36 cellular contexts compared by ENCODE assay signal in the genomic region with DNA sequence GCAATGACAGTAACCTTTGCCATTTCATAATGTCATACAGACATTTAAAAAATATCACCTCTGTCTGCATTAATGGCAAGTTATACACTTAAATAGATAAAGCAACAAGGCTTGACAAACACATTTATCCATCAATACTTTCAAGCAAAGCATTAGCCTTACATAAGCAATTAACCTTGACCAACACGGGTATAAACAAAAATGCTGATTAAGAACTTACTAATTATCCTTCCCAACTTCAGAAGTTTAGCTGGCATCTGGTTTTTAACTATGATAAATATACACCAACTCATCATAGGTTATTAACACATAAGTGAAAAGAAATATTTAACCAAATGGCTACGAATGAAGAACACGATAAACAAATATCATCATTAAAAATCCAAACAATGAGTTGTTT.
"Had no signal": no experiment of that assay in that cellular context is flagged by ENCODE, and none has a peak within 500 bp of the region (broad histone marks: within the 10 kb centered on the region; RNA-seq: fewer than 3 reads in every experiment).

No MANE protein-coding gene starts in this region.

- FAIRE-seq: endothelial cell of umbilical vein had no signal

- H3K9me3 ChIP-seq: adrenal gland, ascending aorta, breast epithelium, colonic mucosa, esophagus squamous epithelium, gastroesophageal sphincter had no signal

- H3K27me3 Mint-ChIP-seq: activated CD4-positive, alpha-beta memory T cell treated with anti-CD3 and anti-CD28 coated beads for 36 hours; activated CD4-positive, alpha-beta T cell treated with anti-CD3 and anti-CD28 coated beads for 36 hours; activated CD4-positive, alpha-beta T cell treated with anti-CD3 and anti-CD28 coated beads, Interleukin-2, amount 10 ng/mL, durations not matched to agents 24 days and 14 days; activated CD8-positive, alpha-beta memory T cell treated with anti-CD3 and anti-CD28 coated beads, Interleukin-2, amount 10 ng/mL, durations not matched to agents 7 days and 5 days; activated naive CD4-positive, alpha-beta T cell treated with anti-CD3 and anti-CD28 coated beads, Interleukin-2, amount 50 U/mL, for 24 hours; activated naive CD8-positive, alpha-beta T cell treated with anti-CD3 and anti-CD28 coated beads for 36 hours; activated naive CD8-positive, alpha-beta T cell treated with anti-CD3 and anti-CD28 coated beads, Interleukin-2, amount 50 U/mL, for 24 hours; brain; T-helper 17 cell had no signal

- H3K27ac Mint-ChIP-seq: activated CD4-positive, alpha-beta memory T cell treated with anti-CD3 and anti-CD28 coated beads for 36 hours; activated CD4-positive, alpha-beta T cell treated with anti-CD3 and anti-CD28 coated beads for 36 hours; activated CD4-positive, alpha-beta T cell treated with anti-CD3 and anti-CD28 coated beads, Interleukin-2, amount 10 ng/mL, durations not matched to agents 24 days and 14 days; activated CD8-positive, alpha-beta memory T cell treated with anti-CD3 and anti-CD28 coated beads, Interleukin-2, amount 10 ng/mL, durations not matched to agents 7 days and 5 days; activated CD8-positive, alpha-beta T cell treated with anti-CD3 and anti-CD28 coated beads, Interleukin-2, amount 10 ng/mL, durations not matched to agents 7 days and 5 days; activated naive CD4-positive, alpha-beta T cell treated with anti-CD3 and anti-CD28 coated beads for 36 hours; activated naive CD4-positive, alpha-beta T cell treated with anti-CD3 and anti-CD28 coated beads, Interleukin-2, amount 50 U/mL, for 24 hours; activated naive CD8-positive, alpha-beta T cell treated with anti-CD3 and anti-CD28 coated beads for 36 hours; activated naive CD8-positive, alpha-beta T cell treated with anti-CD3 and anti-CD28 coated beads, Interleukin-2, amount 50 U/mL, for 24 hours; activated T-helper 1 cell treated with anti-CD3 and anti-CD28 coated beads, Interleukin-12 subunit alpha, Interleukin-12 subunit beta, Interleukin-2, Interleukin-4 antibody, amounts not matched to agents 30 ng/mL and 10 ng/mL and 1 ng/mL, durations not matched to agents 14 hours and 24 hours and 36 hours; activated T-helper 2 cell treated with anti-CD3 and anti-CD28 coated beads, Interferon-gamma antibody, Interleukin-2, Interleukin-4, amounts not matched to agents 10 μg/mL and 5 μg/mL and 100 μg/mL, durations not matched to agents 14 hours and 24 hours and 36 hours; T-helper 17 cell; T-helper 2 cell treated with Interferon-gamma antibody and Interleukin-4, amounts not matched to agents 5 μg/mL and 100 μg/mL, for 36 hours had no signal

- H3K36me3 ChIP-seq: adrenal gland, ascending aorta, breast epithelium, cardiac muscle cell, colonic mucosa, esophagus squamous epithelium, gastroesophageal sphincter had no signal

- H3K27ac ChIP-seq: adrenal gland, ascending aorta, breast epithelium, cardiac muscle cell, colonic mucosa, esophagus squamous epithelium, gastroesophageal sphincter had no signal

- DNase-seq: activated CD4-positive, alpha-beta memory T cell treated with anti-CD3 and anti-CD28 coated beads for 36 hours; activated CD4-positive, alpha-beta T cell treated with anti-CD3 and anti-CD28 coated beads for 36 hours; activated CD4-positive, alpha-beta T cell treated with anti-CD3 and anti-CD28 coated beads, Interleukin-2, amount 10 ng/mL, durations not matched to agents 24 days and 14 days; activated CD4-positive, CD25-positive, alpha-beta regulatory T cell; activated CD4-positive, CD25-positive, alpha-beta regulatory T cell treated with anti-CD3 and anti-CD28 coated beads, Interleukin-2, amount 50 U/mL, for 72 hours; activated CD8-positive, alpha-beta memory T cell treated with anti-CD3 and anti-CD28 coated beads, Interleukin-2, amount 10 ng/mL, durations not matched to agents 7 days and 5 days; activated CD8-positive, alpha-beta memory T cell treated with anti-CD3 and anti-CD28 coated beads, Interleukin-2, amount 50 U/mL, for 4 hours; activated CD8-positive, alpha-beta T cell treated with anti-CD3 and anti-CD28 coated beads, Interleukin-2, amount 10 ng/mL, durations not matched to agents 7 days and 5 days; activated effector memory CD4-positive, alpha-beta T cell treated with anti-CD3 and anti-CD28 coated beads, Interleukin-2, amount 50 U/mL, for 16 hours; activated naive CD4-positive, alpha-beta T cell treated with anti-CD3 and anti-CD28 coated beads for 36 hours; activated naive CD8-positive, alpha-beta T cell treated with anti-CD3 and anti-CD28 coated beads for 36 hours; activated naive CD8-positive, alpha-beta T cell treated with anti-CD3 and anti-CD28 coated beads, Interleukin-2, amount 50 U/mL, for 24 hours; activated T-cell treated with anti-CD3 and anti-CD28 coated beads, Interleukin-2, amount 50 U/mL, for 1 hour; activated T-cell treated with anti-CD3 and anti-CD28 coated beads, Interleukin-2, amount 50 U/mL, for 48 hours; adrenal gland; amygdala; central memory CD4-positive, alpha-beta T cell; cerebellar nuclear complex; colonic mucosa; effector CD8-positive, alpha-beta T cell; esophagus squamous epithelium; foreskin melanocyte; head of caudate nucleus; T-helper 1 cell; T-helper 17 cell; T1000 had no signal

- H3K4me1 Mint-ChIP-seq: activated CD4-positive, alpha-beta T cell treated with anti-CD3 and anti-CD28 coated beads, Interleukin-2, amount 10 ng/mL, durations not matched to agents 24 days and 14 days; activated CD8-positive, alpha-beta memory T cell treated with anti-CD3 and anti-CD28 coated beads, Interleukin-2, amount 10 ng/mL, durations not matched to agents 7 days and 5 days had no signal

- H3K4me3 ChIP-seq: adrenal gland, ascending aorta, breast epithelium, cardiac muscle cell, colonic mucosa, esophagus squamous epithelium, gastroesophageal sphincter had no signal

- H3K4me1 ChIP-seq: ascending aorta, breast epithelium, colonic mucosa, esophagus squamous epithelium, gastroesophageal sphincter had no signal

- H3K36me3 Mint-ChIP-seq: activated CD8-positive, alpha-beta memory T cell treated with anti-CD3 and anti-CD28 coated beads, Interleukin-2, amount 10 ng/mL, durations not matched to agents 7 days and 5 days; brain had no signal

- ATAC-seq: activated CD4-positive, alpha-beta T cell treated with anti-CD3 and anti-CD28 coated beads for 36 hours; activated CD8-positive, alpha-beta memory T cell treated with anti-CD3 and anti-CD28 coated beads, Interleukin-2, amount 10 ng/mL, durations not matched to agents 7 days and 5 days; activated CD8-positive, alpha-beta T cell treated with anti-CD3 and anti-CD28 coated beads, Interleukin-2, amount 10 ng/mL, durations not matched to agents 7 days and 5 days; activated naive CD8-positive, alpha-beta T cell treated with anti-CD3 and anti-CD28 coated beads, Interleukin-2, amount 50 U/mL, for 24 hours; gastroesophageal sphincter; T-helper 17 cell had no signal

- H3K9me3 Mint-ChIP-seq: activated CD4-positive, alpha-beta memory T cell treated with anti-CD3 and anti-CD28 coated beads for 36 hours; activated CD4-positive, alpha-beta T cell treated with anti-CD3 and anti-CD28 coated beads, Interleukin-2, amount 10 ng/mL, durations not matched to agents 24 days and 14 days; activated naive CD4-positive, alpha-beta T cell treated with anti-CD3 and anti-CD28 coated beads for 36 hours; activated naive CD4-positive, alpha-beta T cell treated with anti-CD3 and anti-CD28 coated beads, Interleukin-2, amount 50 U/mL, for 24 hours; activated naive CD8-positive, alpha-beta T cell treated with anti-CD3 and anti-CD28 coated beads for 36 hours; activated naive CD8-positive, alpha-beta T cell treated with anti-CD3 and anti-CD28 coated beads, Interleukin-2, amount 50 U/mL, for 24 hours; activated T-helper 1 cell treated with anti-CD3 and anti-CD28 coated beads, Interleukin-12 subunit alpha, Interleukin-12 subunit beta, Interleukin-2, Interleukin-4 antibody, amounts not matched to agents 30 ng/mL and 10 ng/mL and 1 ng/mL, durations not matched to agents 14 hours and 24 hours and 36 hours; activated T-helper 2 cell treated with anti-CD3 and anti-CD28 coated beads, Interferon-gamma antibody, Interleukin-2, Interleukin-4, amounts not matched to agents 10 μg/mL and 5 μg/mL and 100 μg/mL, durations not matched to agents 14 hours and 24 hours and 36 hours; brain; T-helper 2 cell treated with Interferon-gamma antibody and Interleukin-4, amounts not matched to agents 5 μg/mL and 100 μg/mL, for 36 hours had no signal

- H3K4me3 Mint-ChIP-seq: activated CD4-positive, alpha-beta memory T cell treated with anti-CD3 and anti-CD28 coated beads for 36 hours; activated CD4-positive, alpha-beta T cell treated with anti-CD3 and anti-CD28 coated beads for 36 hours; activated CD4-positive, alpha-beta T cell treated with anti-CD3 and anti-CD28 coated beads, Interleukin-2, amount 10 ng/mL, durations not matched to agents 24 days and 14 days; activated CD8-positive, alpha-beta memory T cell treated with anti-CD3 and anti-CD28 coated beads, Interleukin-2, amount 10 ng/mL, durations not matched to agents 7 days and 5 days; activated CD8-positive, alpha-beta T cell treated with anti-CD3 and anti-CD28 coated beads, Interleukin-2, amount 10 ng/mL, durations not matched to agents 7 days and 5 days; activated naive CD4-positive, alpha-beta T cell treated with anti-CD3 and anti-CD28 coated beads for 36 hours; activated naive CD4-positive, alpha-beta T cell treated with anti-CD3 and anti-CD28 coated beads, Interleukin-2, amount 50 U/mL, for 24 hours; activated naive CD8-positive, alpha-beta T cell treated with anti-CD3 and anti-CD28 coated beads for 36 hours; activated naive CD8-positive, alpha-beta T cell treated with anti-CD3 and anti-CD28 coated beads, Interleukin-2, amount 50 U/mL, for 24 hours; activated T-helper 1 cell treated with anti-CD3 and anti-CD28 coated beads, Interleukin-12 subunit alpha, Interleukin-12 subunit beta, Interleukin-2, Interleukin-4 antibody, amounts not matched to agents 30 ng/mL and 10 ng/mL and 1 ng/mL, durations not matched to agents 14 hours and 24 hours and 36 hours; brain; T-helper 17 cell; T-helper 2 cell treated with Interferon-gamma antibody and Interleukin-4, amounts not matched to agents 5 μg/mL and 100 μg/mL, for 36 hours had no signal

- H3K27me3 ChIP-seq: adrenal gland, ascending aorta, breast epithelium, cardiac muscle cell, colonic mucosa, esophagus squamous epithelium, gastroesophageal sphincter had no signal
